25 cellular contexts compared by ENCODE assay signal in genomic region chr1:8586438-8586837, GRCh38.
DNase-seq lines count a peak whose midpoint lies in the region; ATAC-seq and TF ChIP-seq lines count a peak whose summit lies in the region.
"Had no signal": no experiment of that assay in that cellular context is flagged by ENCODE, and none has a peak within 500 bp of the region (broad histone marks: within the 10 kb centered on the region; RNA-seq: fewer than 3 reads in every experiment).

No MANE protein-coding gene starts in this region.

- peaks cover 46% of the 10 kb centered on the region for H3K4me1 Mint-ChIP-seq in nephron progenitor cell
- peaks cover 0 to 10% (median 4%) of the 10 kb centered on the region in 4 donors for H3K4me1 Mint-ChIP-seq in CD4-positive, alpha-beta memory T cell

- no peak for TF ChIP-seq POLR2A in esophagus squamous epithelium (IDR thresholded peaks at IDR 0.05)

- H3K9me3 Mint-ChIP-seq in nephron progenitor cell = no peaks in the 10 kb centered on the region
- H3K9me3 Mint-ChIP-seq in CD4-positive, alpha-beta memory T cell = no peaks in the 10 kb centered on the region
- H3K9me3 Mint-ChIP-seq: CD4-positive, alpha-beta T cell had no signal

- no peak overlapping the region for H3K4me3 Mint-ChIP-seq in nephron progenitor cell
- H3K4me3 Mint-ChIP-seq in CD4-positive, alpha-beta memory T cell = no peak overlapping the region
- H3K4me3 Mint-ChIP-seq: CD4-positive, alpha-beta T cell had no signal

- no peaks in the 10 kb centered on the region for H3K27me3 ChIP-seq in esophagus squamous epithelium
- H3K27me3 ChIP-seq in CD4-positive, alpha-beta memory T cell (ENCODE audit: insufficient read depth, low read length) = no peaks in the 10 kb centered on the region
- H3K27me3 ChIP-seq: BLaER1, SJSA1 had no signal

- no peak overlapping the region for H3K27ac ChIP-seq in esophagus squamous epithelium
- no peak overlapping the region for H3K27ac ChIP-seq in CD4-positive, alpha-beta memory T cell (ENCODE audit: low read depth, low read length)
- H3K27ac ChIP-seq: BLaER1, GM23248, KMS-11, SJSA1 had no signal

- H3K36me3 Mint-ChIP-seq in nephron progenitor cell (ENCODE audit: low read depth) = peaks cover 37% of the 10 kb centered on the region
- H3K36me3 Mint-ChIP-seq in CD4-positive, alpha-beta memory T cell = peaks cover 0 to 3% of the 10 kb centered on the region in 2 donors

- H3K27me3 Mint-ChIP-seq in nephron progenitor cell (ENCODE audit: low read depth, poor library complexity) = peaks cover 4% of the 10 kb centered on the region
- H3K27me3 Mint-ChIP-seq in CD4-positive, alpha-beta memory T cell = no peaks in the 10 kb centered on the region
- H3K27me3 Mint-ChIP-seq: CD4-positive, alpha-beta T cell had no signal

- POLR2A ChIA-PET in CD4-positive, alpha-beta memory T cell (lab: Charles Lee; ENCODE audit: partially characterized antibody) = no interaction called here

- no peak for TF ChIP-seq CTCF in HFF-Myc (IDR thresholded peaks at IDR 0.05; ENCODE audit: low read depth, low read length, missing control alignments)
- no peak for TF ChIP-seq CTCF in fibroblast of villous mesenchyme (IDR thresholded peaks at IDR 0.05; ENCODE audit: insufficient read depth, low read depth, low read length)
- no peak for TF ChIP-seq CTCF in nephron progenitor cell (IDR thresholded peaks at IDR 0.05)
- TF ChIP-seq CTCF in esophagus squamous epithelium (IDR thresholded peaks at IDR 0.05) = no peak

- intact Hi-C loops in esophagus squamous epithelium (cut with DNase I) = no loop called here
- intact Hi-C loops in CD4-positive, alpha-beta memory T cell (cut with micrococcal nuclease) = no loop called here

- H3K4me3 ChIP-seq in HFF-Myc (replicated peaks; ENCODE audit: low read depth, low read length) = no peak overlapping the region
- H3K4me3 ChIP-seq in fibroblast of villous mesenchyme (ENCODE audit: low read depth, low read length) = no peak overlapping the region
- no peak overlapping the region for H3K4me3 ChIP-seq in esophagus squamous epithelium
- H3K4me3 ChIP-seq in CD4-positive, alpha-beta memory T cell (ENCODE audit: low read length in 2 of 2) = no peak overlapping the region
- H3K4me3 ChIP-seq: BLaER1, GM23248, HAP-1, SJSA1 had no signal

- H3K4me1 ChIP-seq in esophagus squamous epithelium = peaks cover 0 to 18% (median 6%) of the 10 kb centered on the region in 3 donors
- no peaks in the 10 kb centered on the region for H3K4me1 ChIP-seq in CD4-positive, alpha-beta memory T cell (ENCODE audit: insufficient read depth, low read length)

- peak overlapping the region; percentile 43 for H3K27ac Mint-ChIP-seq in nephron progenitor cell
- peak overlapping the region in 1 of 7 donors; percentile 9 for H3K27ac Mint-ChIP-seq in CD4-positive, alpha-beta memory T cell
- H3K27ac Mint-ChIP-seq: CD4-positive, alpha-beta T cell had no signal

- CTCF ChIA-PET in CD4-positive, alpha-beta memory T cell (lab: Charles Lee; ENCODE audit: partially characterized antibody) = interaction anchor here (1.3 kb wide), 1 partner anchor 139 kb away, joined by 4 read pairs; no protein-coding TSS in a partner anchor

- peak; percentile 38 for DNase-seq in HFF-Myc (ENCODE audit: extremely low read depth, low read depth)
- DNase-seq in fibroblast of villous mesenchyme (ENCODE audit: low read depth) = peak; percentile 41
- DNase-seq in nephron progenitor cell = no peak
- no peak for DNase-seq in NK-92 treated with Interleukin-12 subunit alpha and Interleukin-12 subunit beta, amount 100 ng/mL, for 24 hours (lab: John Stamatoyannopoulos, UW)
- DNase-seq in esophagus squamous epithelium (lab: John Stamatoyannopoulos, UW) = no peak
- no peak for DNase-seq in stimulated activated CD4-positive, alpha-beta T cell treated with anti-CD3 and anti-CD28 coated beads, Interleukin-2, amount 100 ng/mL, for 24 hours
- DNase-seq in CD4-positive, alpha-beta memory T cell = no peak
- DNase-seq: Caco-2; CD4-positive, alpha-beta T cell; DMS 273 treated with DMSO at 0.1 percent for 48 hours; GM23248; NCI-H1092 treated with DMSO at 0.1 percent for 48 hours; NCI-H1694; NCI-H2081; NCI-H2171; NCI-H345; NCI-H524; NCI-H774; OCI-M1 had no signal

- ATAC-seq in SK-N-SH treated with all-trans-retinoic acid at 6 μM for 48 hours = no peak
- ATAC-seq: Right ventricle myocardium inferior had no signal

- WGBS in esophagus squamous epithelium, 2 donors = 59 to 76% methylated on average over 1 of the region's 1 CpG

- no peaks in the 10 kb centered on the region for H3K9me3 ChIP-seq in esophagus squamous epithelium
- H3K9me3 ChIP-seq in CD4-positive, alpha-beta memory T cell (ENCODE audit: control insufficient read depth in 1 of 2, low read length in 2 of 2) = no peaks in the 10 kb centered on the region
- H3K9me3 ChIP-seq: BLaER1, Caco-2, HAP-1, SJSA1 had no signal

- H3K36me3 ChIP-seq in esophagus squamous epithelium = no peaks in the 10 kb centered on the region
- no peaks in the 10 kb centered on the region for H3K36me3 ChIP-seq in CD4-positive, alpha-beta memory T cell (ENCODE audit: insufficient read depth, low read length)
- H3K36me3 ChIP-seq: HAP-1, SJSA1 had no signal

TF ChIP-seq in SK-N-SH treated with all-trans-retinoic acid at 6 μM for 48 hours, 23 proteins besides CTCF, POLR2A, EP300 and RAD21:
- TF ChIP-seq TCF4 (CRISPR knock-in tag; IDR thresholded peaks at IDR 0.05; ENCODE audit: borderline replicate concordance) = peak; percentile 50; the same call in 1 of the 2 replicates
- TF ChIP-seq BACH2 (CRISPR knock-in tag; IDR thresholded peaks at IDR 0.05; ENCODE audit: borderline replicate concordance) = no peak

Comparison
In these comparisons a context has a peak if more than half of its experiments do, and no peak if none do; other contexts are left out.
1. DNase-seq: peak in HFF-Myc (single experiment) and fibroblast of villous mesenchyme (single experiment); none in nephron progenitor cell (single experiment), NK-92 treated with Interleukin-12 subunit alpha and Interleukin-12 subunit beta, amount 100 ng/mL, for 24 hours (single experiment), esophagus squamous epithelium (single experiment), stimulated activated CD4-positive, alpha-beta T cell treated with anti-CD3 and anti-CD28 coated beads, Interleukin-2, amount 100 ng/mL, for 24 hours (0 of 2) and CD4-positive, alpha-beta memory T cell (0 of 5).